Comparison of ENCODE assay signal across 1 cellular context in genomic region chr7:114901771-114902170, GRCh38.
A peak's percentile ranks its signal among the peaks of the same experiment; 100 is the strongest.
TF ChIP-seq lines count a peak whose summit lies in the region.

No MANE protein-coding gene starts in this region.

TF ChIP-seq in HCT116, 20 proteins besides CTCF, POLR2A, EP300 and RAD21 (continued from another document):
- TF ChIP-seq, protein P1, sequence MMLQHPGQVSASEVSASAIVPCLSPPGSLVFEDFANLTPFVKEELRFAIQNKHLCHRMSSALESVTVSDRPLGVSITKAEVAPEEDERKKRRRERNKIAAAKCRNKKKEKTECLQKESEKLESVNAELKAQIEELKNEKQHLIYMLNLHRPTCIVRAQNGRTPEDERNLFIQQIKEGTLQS (IDR thresholded peaks at IDR 0.05): no peak
- peak; percentile 65; the same call in 1 of the 2 replicates for TF ChIP-seq MAX (IDR thresholded peaks at IDR 0.05)
- peak; percentile 98 for TF ChIP-seq JUND (IDR thresholded peaks at IDR 0.05)
TF ChIP-seq in HCT116: peak in this region for 13.
